In genomic region chr2:20576598-20577115, GRCh38 we compare ENCODE assay signal across 8 cellular contexts.
A peak's percentile ranks its signal among the peaks of the same experiment; 100 is the strongest.
DNase-seq lines count a peak whose midpoint lies in the region; ATAC-seq and TF ChIP-seq lines count a peak whose summit lies in the region.

No MANE protein-coding gene starts in this region.

- ATAC-seq in HG03095 (IDR thresholded peaks at IDR 0.05; ENCODE audit: unreplicated experiment): peak; percentile 70
- ATAC-seq in natural killer cell: peak; percentile 87 to 98 (median 96)

- H3K9me3 Mint-ChIP-seq in activated CD4-positive, alpha-beta T cell treated with anti-CD3 and anti-CD28 coated beads, Interleukin-2, amount 10 ng/mL, durations not matched to agents 24 days and 14 days: peaks cover 7% of the 10 kb centered on the region
- H3K9me3 Mint-ChIP-seq in natural killer cell: no peaks in the 10 kb centered on the region

- no peaks in the 10 kb centered on the region for H3K27me3 Mint-ChIP-seq in activated CD4-positive, alpha-beta T cell treated with anti-CD3 and anti-CD28 coated beads, Interleukin-2, amount 10 ng/mL, durations not matched to agents 24 days and 14 days
- no peaks in the 10 kb centered on the region for H3K27me3 Mint-ChIP-seq in natural killer cell (ENCODE audit: low read depth in 2 of 2)

- peak; percentile 29 for DNase-seq in activated naive CD4-positive, alpha-beta T cell treated with Interleukin-2 at 50 U/mL for 16 hours
- no peak for DNase-seq in activated naive CD4-positive, alpha-beta T cell treated with anti-CD3 and anti-CD28 coated beads, Interleukin-2, amount 50 U/mL, for 16 hours
- DNase-seq in activated CD4-positive, alpha-beta T cell treated with anti-CD3 and anti-CD28 coated beads, Interleukin-2, amount 10 ng/mL, durations not matched to agents 24 days and 14 days: peak; percentile 85
- DNase-seq in natural killer cell: no peak
- DNase-seq in COLO668 (lab: John Stamatoyannopoulos, UW; ENCODE audit: unreplicated experiment): no peak
- DNase-seq in RWPE1 (ENCODE audit: low spot score): no peak
- no peak for DNase-seq in NCI-H1048 (lab: John Stamatoyannopoulos, UW)

- no peak overlapping the region for H3K27ac ChIP-seq in RWPE1

- peaks cover 37% of the 10 kb centered on the region for H3K4me1 Mint-ChIP-seq in activated CD4-positive, alpha-beta T cell treated with anti-CD3 and anti-CD28 coated beads, Interleukin-2, amount 10 ng/mL, durations not matched to agents 24 days and 14 days
- peaks cover 17 to 18% of the 10 kb centered on the region in 2 donors for H3K4me1 Mint-ChIP-seq in natural killer cell

- POLR2A ChIA-PET in RWPE1 (lab: Yijun Ruan, JAX; ENCODE audit: low non-redundant PET): no interaction called here

- CTCF ChIA-PET in RWPE1 (lab: Yijun Ruan, JAX): interaction anchor here (1.4 kb wide), 1 partner anchor 66 kb away, joined by 6 read pairs; no protein-coding TSS in a partner anchor

- TF ChIP-seq CTCF in natural killer cell (IDR thresholded peaks at IDR 0.05) (no peak), RWPE1 (conservative IDR thresholded peaks at IDR 0.05; ENCODE audit: low read depth) (no peak)

- peak overlapping the region; percentile 78 for H3K4me3 Mint-ChIP-seq in activated CD4-positive, alpha-beta T cell treated with anti-CD3 and anti-CD28 coated beads, Interleukin-2, amount 10 ng/mL, durations not matched to agents 24 days and 14 days
- H3K4me3 Mint-ChIP-seq in natural killer cell: peak overlapping the region; percentile 86

- no peaks in the 10 kb centered on the region for H3K36me3 Mint-ChIP-seq in activated CD4-positive, alpha-beta T cell treated with anti-CD3 and anti-CD28 coated beads, Interleukin-2, amount 10 ng/mL, durations not matched to agents 24 days and 14 days (ENCODE audit: low read depth)
- H3K36me3 Mint-ChIP-seq in natural killer cell: no peaks in the 10 kb centered on the region

- intact Hi-C loops in activated CD4-positive, alpha-beta T cell treated with anti-CD3 and anti-CD28 coated beads, Interleukin-2, amount 10 ng/mL, durations not matched to agents 24 days and 14 days (cut with micrococcal nuclease): loop anchor here (2.0 to 5.0 kb wide), 2 partner anchors 119 to 210 kb away; no protein-coding TSS in a partner anchor
- intact Hi-C loops in natural killer cell (cut with micrococcal nuclease): loop anchor here (2.0 to 5.0 kb wide), 3 partner anchors 76 to 674 kb away; partner anchors contain the start of genes HS1BP3, RHOB and TTC32

- peak overlapping the region; percentile 93 for H3K27ac Mint-ChIP-seq in activated CD4-positive, alpha-beta T cell treated with anti-CD3 and anti-CD28 coated beads, Interleukin-2, amount 10 ng/mL, durations not matched to agents 24 days and 14 days
- peak overlapping the region; percentile 95 to 96 for H3K27ac Mint-ChIP-seq in natural killer cell

Comparison
In these comparisons a context has a peak if more than half of its experiments do, and no peak if none do; other contexts are left out.
1. DNase-seq: peak in activated naive CD4-positive, alpha-beta T cell treated with Interleukin-2 at 50 U/mL for 16 hours (single experiment) and activated CD4-positive, alpha-beta T cell treated with anti-CD3 and anti-CD28 coated beads, Interleukin-2, amount 10 ng/mL, durations not matched to agents 24 days and 14 days (single experiment); none in activated naive CD4-positive, alpha-beta T cell treated with anti-CD3 and anti-CD28 coated beads, Interleukin-2, amount 50 U/mL, for 16 hours (single experiment), natural killer cell (single experiment), COLO668 (single experiment), RWPE1 (single experiment) and NCI-H1048 (single experiment).